25 cellular contexts compared by ENCODE assay signal in genomic region chr7:35314354-35314753, GRCh38.
"Had no signal": no experiment of that assay in that cellular context is flagged by ENCODE, and none has a peak within 500 bp of the region (broad histone marks: within the 10 kb centered on the region; RNA-seq: fewer than 3 reads in every experiment).

No MANE protein-coding gene starts in this region.

- H3K4me3 ChIP-seq: stomach, suprapubic skin, testis, thoracic aorta, thyroid gland, tibial artery, tibial nerve, transverse colon, upper lobe of left lung, upper lobe of right lung, uterus, vagina had no signal

- H3K27ac ChIP-seq: stomach, suprapubic skin, testis, thoracic aorta, thyroid gland, tibial artery, tibial nerve, transverse colon, upper lobe of left lung, upper lobe of right lung, uterus, vagina had no signal

- DNase-seq: stimulated activated CD4-positive, alpha-beta T cell treated with anti-CD3 and anti-CD28 coated beads, Interleukin-2, amount 100 ng/mL, for 48 hours; stimulated activated CD4-positive, alpha-beta T cell treated with anti-CD3 and anti-CD28 coated beads, Interleukin-4, amount 100 ng/mL, for 1 hour; stimulated activated CD4-positive, alpha-beta T cell treated with anti-CD3 and anti-CD28 coated beads, Interleukin-4, amount 100 ng/mL, for 24 hours; stimulated activated CD4-positive, alpha-beta T cell treated with anti-CD3 and anti-CD28 coated beads, Interleukin-4, amount 100 ng/mL, for 4 hours; stimulated activated CD8-positive, alpha-beta memory T cell treated with anti-CD3 and anti-CD28 coated beads, Interleukin-4, amount 100 ng/mL, for 48 hours; stimulated activated naive B cell treated with anti-CD40 and anti-IgM and Interleukin-4, amounts not matched to agents 10 μg/mL and 1 μg/mL and 100 μg/mL, for 72 hours; stimulated activated naive CD4-positive, alpha-beta T cell; stimulated activated naive CD4-positive, alpha-beta T cell treated with Interleukin-2 at 50 U/mL for 16 hours; stimulated activated naive CD8-positive, alpha-beta T cell treated with anti-CD3 and anti-CD28 coated beads, Interleukin-15, amount 100 ng/mL, for 72 hours; stimulated activated naive CD8-positive, alpha-beta T cell treated with anti-CD3 and anti-CD28 coated beads, Interleukin-15, Interleukin-2, amounts not matched to agents 100 U/mL and 50 U/mL, for 24 hours; stomach; testis; thyroid gland; tibial artery; transverse colon; trophoblast cell; upper lobe of left lung; upper lobe of right lung; uterus had no signal

- H3K9me3 ChIP-seq: stomach, suprapubic skin, testis, thoracic aorta, thyroid gland, tibial artery, tibial nerve, transverse colon, upper lobe of left lung, upper lobe of right lung, uterus, vagina had no signal

- H3K4me1 ChIP-seq: stomach, suprapubic skin, testis, thyroid gland, tibial artery, tibial nerve, transverse colon, upper lobe of left lung, upper lobe of right lung, uterus, vagina had no signal

- H3K36me3 ChIP-seq: stomach, suprapubic skin, thoracic aorta, thyroid gland, tibial artery, tibial nerve, transverse colon, upper lobe of left lung, upper lobe of right lung, uterus, vagina had no signal

- ATAC-seq: stimulated activated effector memory CD8-positive, alpha-beta T cell treated with anti-CD3 and anti-CD28 coated beads, Interleukin-12 subunit alpha, Interleukin-12 subunit beta, amount 100 ng/mL, for 72 hours; stimulated activated memory B cell treated with anti-CD40 and anti-IgM and Interleukin-4, amounts not matched to agents 10 μg/mL and 1 μg/mL and 100 μg/mL, for 72 hours; stimulated activated naive B cell treated with anti-CD40 and anti-IgM and Interleukin-4, amounts not matched to agents 10 μg/mL and 1 μg/mL and 100 μg/mL, for 72 hours; stimulated activated naive CD8-positive, alpha-beta T cell treated with anti-CD3 and anti-CD28 coated beads, Interleukin-15, amount 100 ng/mL, for 72 hours; stimulated activated naive CD8-positive, alpha-beta T cell treated with anti-CD3 and anti-CD28 coated beads, Interleukin-15, Interleukin-2, amounts not matched to agents 100 U/mL and 50 U/mL, for 24 hours; upper lobe of right lung had no signal

- H3K27me3 ChIP-seq: stomach, suprapubic skin, testis, thyroid gland, tibial artery, tibial nerve, transverse colon, upper lobe of left lung, upper lobe of right lung, uterus, vagina had no signal
